ENCODE assay signal across 17 cellular contexts in genomic region chr6:29759457-29759856, GRCh38. TPM values are rescaled to one million over a fixed set of nuclear protein-coding genes. Genes with fewer than 3 reads are reported as not detected.
DNase-seq lines count a peak whose midpoint lies in the region; ATAC-seq, FAIRE-seq and TF ChIP-seq lines count a peak whose summit lies in the region.
"Had no signal": no experiment of that assay in that cellular context is flagged by ENCODE, and none has a peak within 500 bp of the region (broad histone marks: within the 10 kb centered on the region; RNA-seq: fewer than 3 reads in every experiment).

No MANE protein-coding gene starts in this region.

- H3K4me3 ChIP-seq in H1 (ENCODE audit: extremely low read depth in 1 of 4, insufficient read depth in 2 of 4, low read depth in 3 of 4, low read length in 4 of 4) (no peak overlapping the region; a peak in 1 of 8 replicates), spleen (no peak overlapping the region)

- H2BK120ac ChIP-seq in H1 (replicated peaks; ENCODE audit: low read depth, low read length) = peak overlapping the region; percentile 25

- H3K4me2 ChIP-seq in H1 (ENCODE audit: insufficient read depth in 1 of 2, low read depth in 2 of 2, low read length in 2 of 2) = peak overlapping the region in 1 of 2 experiments; percentile 12; a peak in 1 of 4 replicates

- H3K56ac ChIP-seq in H1 (replicated peaks; ENCODE audit: insufficient read length, low read depth, low read length) = no peak overlapping the region

- intact Hi-C loops in spleen (cut with DNase I; ENCODE audit: low total_unique reads) (no loop called here), left cardiac atrium (cut with DNase I) (loop anchor here in 1 of 2 donors (5.0 kb wide), 1 partner anchor 52 kb away; no protein-coding TSS in a partner anchor)

- peak overlapping the region; percentile 93 for H2AK5ac ChIP-seq in H1 (ENCODE audit: low read depth, low read length)

- peak overlapping the region; percentile 53; the same call in 1 of the 2 replicates for H3K18ac ChIP-seq in H1 (ENCODE audit: extremely low read depth, low read length)

- peak overlapping the region; percentile 95; the same call in 1 of the 2 replicates for H2BK5ac ChIP-seq in H1 (ENCODE audit: low read depth, low read length)

- no peak for TF ChIP-seq RAD21 in H1 (IDR thresholded peaks at IDR 0.05 in 1 of 2, conservative IDR thresholded peaks at IDR 0.05 in 1 of 2; ENCODE audit: low read depth in 2 of 2, low read length in 2 of 2)

- no peaks in the 10 kb centered on the region for H3K79me2 ChIP-seq in H1 (ENCODE audit: control insufficient read depth in 1 of 2, insufficient read depth in 2 of 2, low read length in 2 of 2)

- H3K27me3 ChIP-seq in H1 (replicated peaks in 1 of 4; ENCODE audit: control insufficient read depth in 3 of 4, extremely low read depth in 1 of 4, insufficient read depth in 3 of 4, low read length in 3 of 4) (no peaks in the 10 kb centered on the region; a peak in 1 of 7 replicates), spleen (replicated peaks in 1 of 7) (no peaks in the 10 kb centered on the region)

- peak overlapping the region; percentile 78 for H4K91ac ChIP-seq in H1 (replicated peaks; ENCODE audit: insufficient read length, low read length)

- POLR2A ChIA-PET in H1 (lab: Charles Lee; ENCODE audit: partially characterized antibody) = interaction anchor here (0.8 to 3.2 kb wide), 10 partner anchors 9 to 81 kb away, joined by 3 to 15 read pairs (median 3); no protein-coding TSS in a partner anchor

- no peaks in the 10 kb centered on the region for H4K20me1 ChIP-seq in H1 (replicated peaks in 1 of 2; ENCODE audit: control insufficient read depth in 1 of 2, insufficient read depth in 2 of 2, low read length in 2 of 2)

- peak; percentile 93 for FAIRE-seq in H1 (lab: Jason Lieb, UNC)

- CTCF ChIA-PET in H1 (lab: Charles Lee; ENCODE audit: partially characterized antibody) = interaction anchor here (1.0 to 3.4 kb wide), 11 partner anchors 8 to 110 kb away, joined by 3 to 19 read pairs (median 5); no protein-coding TSS in a partner anchor

- TF ChIP-seq CTCF in H1 (IDR thresholded peaks at IDR 0.05; ENCODE audit: control extremely low read depth in 1 of 3, insufficient read depth in 1 of 3, low read depth in 1 of 3, low read length in 3 of 3) = no peak
- no peak for TF ChIP-seq CTCF in spleen (IDR thresholded peaks at IDR 0.05 in 8 of 11, conservative IDR thresholded peaks at IDR 0.05 in 3 of 11)

- no peak overlapping the region for H3K4ac ChIP-seq in H1 (replicated peaks; ENCODE audit: insufficient read length, low read depth, low read length)

- peak overlapping the region; percentile 89 for H2BK12ac ChIP-seq in H1 (ENCODE audit: low read depth, low read length)

- H3K27ac ChIP-seq in H1 (ENCODE audit: low read depth, low read length) (peak overlapping the region; percentile 53; the same call in 1 of the 2 replicates), spleen (peak overlapping the region in 6 of 8 donors; percentile 25 to 61 (median 46))
- H3K27ac ChIP-seq: neutrophil had no signal

- H2AFZ ChIP-seq in H1 (ENCODE audit: low read length) = no peak overlapping the region

- H4K5ac ChIP-seq in H1 (ENCODE audit: insufficient read length, low read depth, low read length) = no peak overlapping the region

- H4K8ac ChIP-seq in H1 (ENCODE audit: extremely low read depth, insufficient read depth, low read length) = no peak overlapping the region

- H3K9me3 ChIP-seq in H1 (ENCODE audit: insufficient read depth in 2 of 2, low read depth in 1 of 2, low read length in 1 of 2) (no peaks in the 10 kb centered on the region), spleen (no peaks in the 10 kb centered on the region)
- H3K9me3 ChIP-seq: neutrophil had no signal

- H3K23ac ChIP-seq in H1 (ENCODE audit: insufficient read length) = no peak overlapping the region

- 34% methylated on average over 5 of the region's 5 CpGs; no CpG with 5 or more reads in 1 of the 2 experiments for WGBS in H1 (ENCODE audit: extremely low coverage in 1 of 2, insufficient coverage in 1 of 2, insufficient read length in 1 of 2, insufficient replicate concordance in 2 of 2, low coverage in 1 of 2, low lambda C conversion rate in 2 of 2, missing lambda C conversion rate in 1 of 2), 2 experiments
- WGBS in spleen, 5 donors = 53 to 78% (median 76%) methylated on average over 5 of the region's 5 CpGs

- H3K36me3 ChIP-seq in H1 (ENCODE audit: control insufficient read depth in 2 of 4, insufficient read depth in 4 of 4, low read length in 3 of 4) (no peaks in the 10 kb centered on the region), spleen (no peaks in the 10 kb centered on the region)
- H3K36me3 ChIP-seq: neutrophil had no signal

- peak overlapping the region; percentile 82; the same call in 1 of the 2 replicates for H2BK20ac ChIP-seq in H1 (ENCODE audit: low read length)

- no peak overlapping the region; a peak in 1 of 7 replicates for H3K9ac ChIP-seq in H1 (replicated peaks in 1 of 4; ENCODE audit: extremely low read depth in 1 of 4, low read depth in 3 of 4, low read length in 3 of 4)

- no peak overlapping the region for H3K14ac ChIP-seq in H1 (ENCODE audit: insufficient read length)

- peak in 1 of 2 experiments; percentile 92; a peak in 1 of 3 replicates for TF ChIP-seq EP300 in H1 (IDR thresholded peaks at IDR 0.05; ENCODE audit: borderline replicate concordance in 1 of 2, low read depth in 2 of 2, low read length in 2 of 2)

- H3K4me1 ChIP-seq in H1 (replicated peaks in 1 of 4; ENCODE audit: control insufficient read depth in 3 of 4, insufficient read depth in 4 of 4, low read length in 3 of 4) (peaks cover 16 to 32% (median 22%) of the 10 kb centered on the region in 4 experiments), spleen (peaks cover 0 to 18% (median 7%) of the 10 kb centered on the region in 6 donors)

- DNase-seq in NCI-H345 (lab: John Stamatoyannopoulos, UW) (peak; percentile 60), NCI-H345 treated with DMSO at 0.1 percent for 48 hours (lab: John Stamatoyannopoulos, UW; ENCODE audit: unreplicated experiment) (no peak), NAMALWA (ENCODE audit: low spot score) (peak; percentile 8), H1 (ENCODE audit: low read depth in 1 of 2, low spot score in 2 of 2) (peak in 1 of 2 experiments; percentile 64), spleen (no peak), NOMO-1 treated with DMSO at 0.1 percent for 48 hours (lab: John Stamatoyannopoulos, UW; ENCODE audit: unreplicated experiment) (no peak), GDM1 (lab: John Stamatoyannopoulos, UW) (no peak), left cardiac atrium (no peak)
- DNase-seq: activated CD8-positive, alpha-beta memory T cell treated with anti-CD3 and anti-CD28 coated beads for 24 hours; caudate nucleus; DMS79 treated with DMSO at 0.1 percent for 48 hours; effector memory CD4-positive, alpha-beta T cell; left colon; MM.1S; T-cell had no signal

- no peak overlapping the region for H2BK15ac ChIP-seq in H1 (ENCODE audit: low read length)

- no peaks in the 10 kb centered on the region for H3K23me2 ChIP-seq in H1 (ENCODE audit: low read depth, low read length)

- ATAC-seq in left cardiac atrium = no peak
- ATAC-seq: left colon, T-cell had no signal

- peak; percentile 58 to 63 for TF ChIP-seq POLR2A in H1 (IDR thresholded peaks at IDR 0.05; ENCODE audit: control extremely low read depth in 1 of 2, low read depth in 2 of 2, low read length in 2 of 2)
- TF ChIP-seq POLR2A in spleen (IDR thresholded peaks at IDR 0.05) = no peak

- H3K79me1 ChIP-seq in H1 (ENCODE audit: low read depth, low read length) = no peaks in the 10 kb centered on the region

TF ChIP-seq in H1, 55 proteins besides CTCF, POLR2A, EP300 and RAD21 (continues in another document):
- TF ChIP-seq JUN (IDR thresholded peaks at IDR 0.05; ENCODE audit: low read depth, low read length) (no peak), TBP (IDR thresholded peaks at IDR 0.05; ENCODE audit: low read depth, low read length) (peak; percentile 47; the same call in 1 of the 2 replicates), NANOG (IDR thresholded peaks at IDR 0.05; ENCODE audit: insufficient read depth, low read depth, low read length, poor library complexity, severe bottlenecking) (peak; percentile 63), HDAC2 (IDR thresholded peaks at IDR 0.05; ENCODE audit: borderline replicate concordance in 1 of 2, low read depth in 2 of 2, low read length in 2 of 2) (no peak), RXRA (IDR thresholded peaks at IDR 0.05; ENCODE audit: insufficient read depth, low read depth, low read length) (no peak), POLR2AphosphoS5 (IDR thresholded peaks at IDR 0.05; ENCODE audit: low read depth, low read length) (peak; percentile 75; the same call in 1 of the 2 replicates), TCF12 (IDR thresholded peaks at IDR 0.05; ENCODE audit: low read depth, low read length) (peak; percentile 89; the same call in 1 of the 2 replicates), CTBP2 (IDR thresholded peaks at IDR 0.05; ENCODE audit: borderline replicate concordance, insufficient read depth, insufficient read length, low read length) (no peak), SP1 (IDR thresholded peaks at IDR 0.05; ENCODE audit: low read depth, low read length) (0 out of 2 replicates have a peak, but pooled peaks have one; percentile 46), CBX5 (IDR thresholded peaks at IDR 0.05; ENCODE audit: low read depth, low read length) (no peak)
- TF ChIP-seq, protein P1, sequence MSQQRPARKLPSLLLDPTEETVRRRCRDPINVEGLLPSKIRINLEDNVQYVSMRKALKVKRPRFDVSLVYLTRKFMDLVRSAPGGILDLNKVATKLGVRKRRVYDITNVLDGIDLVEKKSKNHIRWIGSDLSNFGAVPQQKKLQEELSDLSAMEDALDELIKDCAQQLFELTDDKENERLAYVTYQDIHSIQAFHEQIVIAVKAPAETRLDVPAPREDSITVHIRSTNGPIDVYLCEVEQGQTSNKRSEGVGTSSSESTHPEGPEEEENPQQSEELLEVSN (IDR thresholded peaks at IDR 0.05) = peak; percentile 42; the same call in 1 of the 2 replicates
- TF ChIP-seq, protein P2, sequence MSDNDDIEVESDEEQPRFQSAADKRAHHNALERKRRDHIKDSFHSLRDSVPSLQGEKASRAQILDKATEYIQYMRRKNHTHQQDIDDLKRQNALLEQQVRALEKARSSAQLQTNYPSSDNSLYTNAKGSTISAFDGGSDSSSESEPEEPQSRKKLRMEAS (IDR thresholded peaks at IDR 0.05) = peak; percentile 62

RNA-seq across cellular contexts. Expression of gene HLA-F, which starts 36.2 kb away (rescaled TPM):
- 6.5 and 9.6 TPM in 2 replicates for total RNA-seq in H1 (2021; fragmentation: NEBNext Ultra II Directional; extraction: Animal tissue kit (Norgen Biotek cat#: 25700))
- 8.9 and 11.7 TPM in 2 replicates for polyA plus RNA-seq in H1 (2011; rRNA removed)
- polyA plus RNA-seq in H1 (2011; cell fraction: cytosol; rRNA removed) = 13.2 TPM
- 32.8 TPM for polyA plus RNA-seq in H1 (2011; cell fraction: nucleus; rRNA removed)
- 7.1 to 15.9 TPM (median 12.2 TPM) in 4 replicates for polyA plus RNA-seq in H1 (2012, experiment 1 of 2)
- polyA plus RNA-seq in H1 (2012, experiment 2 of 2) = 9.8 TPM
- 21.2 TPM for polyA plus RNA-seq in H1 (2013, experiment 1 of 2)
- polyA plus RNA-seq in H1 (2013, experiment 2 of 2) = 21.4 TPM
- polyA minus RNA-seq in H1 (2011; rRNA and poly(A)+ RNA removed) = 3.5 and 4.5 TPM in 2 replicates
- not detected for polyA minus RNA-seq in H1 (2011; cell fraction: cytosol; rRNA and poly(A)+ RNA removed)
- polyA minus RNA-seq in H1 (2011; cell fraction: nucleus; rRNA and poly(A)+ RNA removed) = 7.2 TPM
- total RNA-seq in spleen = 100 to 1,000 TPM; 402 to 532 (median 496) TPM
- polyA plus RNA-seq in spleen = 100 to 1,000 TPM; 501 to 663 (median 577) TPM
- 10 to 100 TPM; 41.8 to 51.6 TPM for total RNA-seq in left cardiac atrium
- total RNA-seq: A673 had no signal

Comparison
In these comparisons a context has a peak if more than half of its experiments do, and no peak if none do; other contexts are left out.
1. DNase-seq: peak in NCI-H345 (single experiment) and NAMALWA (single experiment); none in NCI-H345 treated with DMSO at 0.1 percent for 48 hours (single experiment), spleen (single experiment), NOMO-1 treated with DMSO at 0.1 percent for 48 hours (single experiment), GDM1 (single experiment) and left cardiac atrium (single experiment).
2. POLR2A ChIP-seq: peak in H1 (2 of 2); none in spleen (0 of 3).
3. RNA of gene HLA-F, which starts 36.2 kb away (total RNA-seq): 402 to 532 TPM in spleen; 41.8 to 51.6 TPM in left cardiac atrium and 6.5 to 9.6 TPM in H1; every median in the first group is over 4 times any median in the second.